Comparison of ENCODE assay signal across 8 cellular contexts in genomic region chr1:67907467-67907866, GRCh38.
DNase-seq lines count a peak whose midpoint lies in the region; FAIRE-seq and TF ChIP-seq lines count a peak whose summit lies in the region.
"Not testable (repeated sequence)": the region's sequence is repeated elsewhere in the genome, so short reads cannot be mapped to it uniquely, and the experiment has no call there.

No MANE protein-coding gene starts in this region.

- DNase-seq in A172 (ENCODE audit: low spot score) (peak; percentile 88), EH (ENCODE audit: low read depth) (peak; percentile 53), H4 (ENCODE audit: low spot score) (peak; percentile 36), PC-9 (peak; percentile 34 to 44), amniotic epithelial cell (ENCODE audit: low read depth) (peak; percentile 86), endothelial cell of umbilical vein (ENCODE audit: low read depth, low spot score) (peak; percentile 64), mesendoderm (peak; percentile 75)
- peak; percentile 73 for DNase-seq in Jurkat, Clone E6-1 (ENCODE audit: low read depth, low spot score)

- not testable (repeated sequence) for H3K79me1 ChIP-seq in mesendoderm (ENCODE audit: low read length)

- not testable (repeated sequence) for H4K20me1 ChIP-seq in PC-9 (ENCODE audit: insufficient read depth); endothelial cell of umbilical vein (replicated peaks; ENCODE audit: control insufficient read depth, extremely low read depth, insufficient read depth, low read length)

- not testable (repeated sequence) for H3K18ac ChIP-seq in mesendoderm (ENCODE audit: low read length)

- H3K4ac ChIP-seq in mesendoderm (ENCODE audit: low read depth, low read length): not testable (repeated sequence)

- not testable (repeated sequence) for TF ChIP-seq POLR2A in endothelial cell of umbilical vein (IDR thresholded peaks at IDR 0.05; ENCODE audit: low read depth, low read length)

- TF ChIP-seq CTCF in PC-9 (conservative IDR thresholded peaks at IDR 0.05); endothelial cell of umbilical vein (IDR thresholded peaks at IDR 0.05; ENCODE audit: extremely low read depth in 1 of 2, insufficient read depth in 1 of 2, low read depth in 1 of 2, low read length in 2 of 2): not testable (repeated sequence)

- H3K27ac ChIP-seq in PC-9; endothelial cell of umbilical vein (ENCODE audit: insufficient read depth, low read depth, low read length); mesendoderm (ENCODE audit: low read depth, low read length): not testable (repeated sequence)

- not testable (repeated sequence) for H2BK120ac ChIP-seq in mesendoderm (ENCODE audit: low read depth, low read length)

- not testable (repeated sequence) for H2BK15ac ChIP-seq in mesendoderm (replicated peaks; ENCODE audit: low read depth)

- H2BK5ac ChIP-seq in mesendoderm (ENCODE audit: low read length): not testable (repeated sequence)

- not testable (repeated sequence) for H4K5ac ChIP-seq in mesendoderm (ENCODE audit: low read length)

- H3K9me2 ChIP-seq in PC-9 (ENCODE audit: insufficient read depth): not testable (repeated sequence)

- CTCF ChIA-PET in PC-9 (lab: Charles Lee): interaction anchor here (0.6 kb wide), 1 partner anchor 142 kb away, joined by 6 read pairs; no protein-coding TSS in a partner anchor
- CTCF ChIA-PET in endothelial cell of umbilical vein (lab: Charles Lee): interaction anchor here (1.6 to 2.7 kb wide), 2 partner anchors 10 to 57 kb away, joined by 5 to 17 read pairs; no protein-coding TSS in a partner anchor

- H3K4me3 ChIP-seq in Jurkat, Clone E6-1 (ENCODE audit: low read length); PC-9; endothelial cell of umbilical vein (replicated peaks in 1 of 3; ENCODE audit: insufficient read depth in 1 of 3, low read depth in 1 of 3, low read length in 3 of 3); mesendoderm (ENCODE audit: low read length): not testable (repeated sequence)

- not testable (repeated sequence) for H3K36me3 ChIP-seq in PC-9 (ENCODE audit: low read depth); endothelial cell of umbilical vein (ENCODE audit: control insufficient read depth in 2 of 2, extremely low read depth in 1 of 2, insufficient read depth in 2 of 2, low read length in 2 of 2); mesendoderm (ENCODE audit: control insufficient read depth, insufficient read depth, low read length)

- intact Hi-C loops in PC-9 (cut with micrococcal nuclease; ENCODE audit: unreplicated experiment); endothelial cell of umbilical vein (cut with micrococcal nuclease): not testable (repeated sequence)

- POLR2A ChIA-PET in PC-9 (lab: Charles Lee; ENCODE audit: unreplicated experiment) (interaction anchor here (0.5 to 0.8 kb wide), 4 partner anchors 11 to 733 kb away, joined by 3 to 4 read pairs (median 3); no protein-coding TSS in a partner anchor), endothelial cell of umbilical vein (lab: Charles Lee) (interaction anchor here (0.9 kb wide), 1 partner anchor 9 kb away, joined by 3 read pairs; no protein-coding TSS in a partner anchor)

- not testable (repeated sequence) for FAIRE-seq in endothelial cell of umbilical vein (lab: Jason Lieb, UNC)

- not testable (repeated sequence) for H2AK5ac ChIP-seq in mesendoderm (ENCODE audit: low read length)

- H3K23ac ChIP-seq in mesendoderm (ENCODE audit: low read length): not testable (repeated sequence)

- BruUV-seq in PC-9 (replicated peaks; lab: Mats Ljungman, UMichigan); endothelial cell of umbilical vein (replicated peaks; lab: Mats Ljungman, UMichigan): not testable (repeated sequence)

- no CpG with 5 or more reads among the region's 4 CpGs for WGBS in mesendoderm (ENCODE audit: extremely low coverage, insufficient coverage, low lambda C conversion rate)

- not testable (repeated sequence) for H3K27me3 ChIP-seq in PC-9 (ENCODE audit: insufficient read depth, low read depth); endothelial cell of umbilical vein (ENCODE audit: control insufficient read depth in 2 of 2, insufficient read depth in 2 of 2, low read length in 2 of 2); mesendoderm (ENCODE audit: insufficient read depth, low read length, poor library complexity)

- H4K8ac ChIP-seq in mesendoderm (ENCODE audit: low read depth, low read length): not testable (repeated sequence)

- peak overlapping the region; percentile 23; the same call in 1 of the 2 replicates for H3K4me2 ChIP-seq in PC-9
- H3K4me2 ChIP-seq in endothelial cell of umbilical vein (ENCODE audit: insufficient read depth, low read length); mesendoderm (ENCODE audit: low read length): not testable (repeated sequence)

- not testable (repeated sequence) for H3K9me1 ChIP-seq in endothelial cell of umbilical vein (replicated peaks; ENCODE audit: control insufficient read depth, extremely low read depth, insufficient read depth, low read length)

- not testable (repeated sequence) for H3K9me3 ChIP-seq in PC-9 (ENCODE audit: insufficient read depth, low read depth); endothelial cell of umbilical vein (replicated peaks; ENCODE audit: control insufficient read depth, insufficient read depth, low read length)

- H3K79me2 ChIP-seq in PC-9 (ENCODE audit: low read depth); endothelial cell of umbilical vein (ENCODE audit: control insufficient read depth, insufficient read depth, low read length); mesendoderm (ENCODE audit: control insufficient read depth, insufficient read depth, low read length): not testable (repeated sequence)

- peaks cover 14% of the 10 kb centered on the region; the same call in 1 of the 2 replicates for H3K4me1 ChIP-seq in PC-9 (replicated peaks; ENCODE audit: insufficient read depth)
- peaks cover 11% of the 10 kb centered on the region for H3K4me1 ChIP-seq in endothelial cell of umbilical vein (ENCODE audit: control insufficient read depth, extremely low read depth, insufficient read depth, low read length)
- H3K4me1 ChIP-seq in mesendoderm (ENCODE audit: control insufficient read depth, low read depth, low read length): not testable (repeated sequence)

- not testable (repeated sequence) for H2AFZ ChIP-seq in PC-9; endothelial cell of umbilical vein (ENCODE audit: low read depth, low read length)

- H3K9ac ChIP-seq in endothelial cell of umbilical vein (replicated peaks; ENCODE audit: extremely low read depth, insufficient read depth, low read length); mesendoderm (ENCODE audit: low read length): not testable (repeated sequence)

- H3F3A ChIP-seq in PC-9 (ENCODE audit: insufficient read depth, low read depth): not testable (repeated sequence)

- not testable (repeated sequence) for H3K56ac ChIP-seq in mesendoderm (ENCODE audit: low read length)

- dilution Hi-C loops in endothelial cell of umbilical vein (cut with MboI; ENCODE audit: extremely low pct_ligation_motif_present, low sequenced_read_pairs): not testable (repeated sequence)

TF ChIP-seq in endothelial cell of umbilical vein, 7 proteins besides CTCF, POLR2A, EP300 and RAD21:
- peak; percentile 84 for TF ChIP-seq GATA2 (IDR thresholded peaks at IDR 0.05; ENCODE audit: insufficient read depth, insufficient read length, low read depth, low read length)

Comparison
In these comparisons a context has a peak if more than half of its experiments do, and no peak if none do; other contexts are left out.
1. DNase-seq: peak in every context shown above with its lines; median percentile 88 in A172; 86 in amniotic epithelial cell; 75 in mesendoderm; 73 in Jurkat, Clone E6-1; 64 in endothelial cell of umbilical vein; 53 in EH; 39 in PC-9; 36 in H4.